12 cellular contexts compared by ENCODE assay signal in genomic region chr10:75972494-75973276, GRCh38.
DNase-seq lines count a peak whose midpoint lies in the region; ATAC-seq and TF ChIP-seq lines count a peak whose summit lies in the region.
"Had no signal": no experiment of that assay in that cellular context is flagged by ENCODE, and none has a peak within 500 bp of the region (broad histone marks: within the 10 kb centered on the region; RNA-seq: fewer than 3 reads in every experiment).

No MANE protein-coding gene starts in this region.

- WGBS in right cardiac atrium = 37% methylated on average over 6 of the region's 6 CpGs

- intact Hi-C loops in MCF 10A (cut with micrococcal nuclease) (no loop called here), breast epithelium (cut with DNase I; ENCODE audit: low total_unique reads) (no loop called here), ascending aorta (cut with DNase I) (no loop called here), right cardiac atrium (cut with DNase I) (no loop called here), vagina (cut with DNase I) (loop anchor here (5.0 kb wide), 1 partner anchor 200 kb away; no protein-coding TSS in a partner anchor)

- CTCF ChIA-PET in MCF 10A (lab: Yijun Ruan, JAX) = no interaction called here

- H3K36me3 Mint-ChIP-seq in MCF 10A (ENCODE audit: insufficient read depth, unreplicated experiment) = no peaks in the 10 kb centered on the region
- no peaks in the 10 kb centered on the region for H3K36me3 Mint-ChIP-seq in activated T-cell treated with anti-CD3 and anti-CD28 coated beads, Interleukin-2, amount 50 U/mL, for 24 hours (ENCODE audit: low read depth)

- peak; percentile 48 to 59 for ATAC-seq in right cardiac atrium
- ATAC-seq: GM12878 had no signal

- H3K9me3 ChIP-seq in breast epithelium (no peaks in the 10 kb centered on the region), ascending aorta (no peaks in the 10 kb centered on the region), right cardiac atrium (ENCODE audit: control insufficient read depth, low read length) (no peaks in the 10 kb centered on the region), vagina (no peaks in the 10 kb centered on the region)
- H3K9me3 ChIP-seq: tibial artery had no signal

- H3K27me3 Mint-ChIP-seq in MCF 10A (ENCODE audit: insufficient read depth, unreplicated experiment) = no peaks in the 10 kb centered on the region
- H3K27me3 Mint-ChIP-seq in activated T-cell treated with anti-CD3 and anti-CD28 coated beads, Interleukin-2, amount 50 U/mL, for 24 hours = no peaks in the 10 kb centered on the region

- no peaks in the 10 kb centered on the region for H3K4me1 Mint-ChIP-seq in MCF 10A (ENCODE audit: insufficient read depth, unreplicated experiment)
- H3K4me1 Mint-ChIP-seq in activated T-cell treated with anti-CD3 and anti-CD28 coated beads, Interleukin-2, amount 50 U/mL, for 24 hours (ENCODE audit: low read depth) = no peaks in the 10 kb centered on the region

- TF ChIP-seq CTCF in MCF 10A (IDR thresholded peaks at IDR 0.05; ENCODE audit: unreplicated experiment) (no peak), breast epithelium (IDR thresholded peaks at IDR 0.05) (no peak), ascending aorta (IDR thresholded peaks at IDR 0.05) (no peak), vagina (IDR thresholded peaks at IDR 0.05) (no peak)

- H3K4me3 ChIP-seq in breast epithelium (no peak overlapping the region), ascending aorta (no peak overlapping the region), right cardiac atrium (ENCODE audit: low read length) (no peak overlapping the region), vagina (no peak overlapping the region)
- H3K4me3 ChIP-seq: GM12878, tibial artery had no signal

- no TSS peak for BruUV-seq in MCF 10A (replicated peaks; lab: Mats Ljungman, UMichigan)

- H3K4me3 Mint-ChIP-seq in MCF 10A (ENCODE audit: unreplicated experiment) = no peak overlapping the region
- no peak overlapping the region for H3K4me3 Mint-ChIP-seq in activated T-cell treated with anti-CD3 and anti-CD28 coated beads, Interleukin-2, amount 50 U/mL, for 24 hours

- no peak overlapping the region for H3K27ac Mint-ChIP-seq in MCF 10A (ENCODE audit: low read depth, unreplicated experiment)
- H3K27ac Mint-ChIP-seq in activated T-cell treated with anti-CD3 and anti-CD28 coated beads, Interleukin-2, amount 50 U/mL, for 24 hours = no peak overlapping the region

- H3K36me3 ChIP-seq in breast epithelium = no peaks in the 10 kb centered on the region
- H3K36me3 ChIP-seq in ascending aorta = no peaks in the 10 kb centered on the region
- H3K36me3 ChIP-seq in vagina = no peaks in the 10 kb centered on the region
- H3K36me3 ChIP-seq: tibial artery had no signal

- no peaks in the 10 kb centered on the region for H3K4me1 ChIP-seq in breast epithelium
- H3K4me1 ChIP-seq in ascending aorta = peaks cover 0 to 9% of the 10 kb centered on the region in 2 donors
- H3K4me1 ChIP-seq in right cardiac atrium (ENCODE audit: control insufficient read depth, insufficient read depth, low read length) = no peaks in the 10 kb centered on the region
- H3K4me1 ChIP-seq in vagina = peaks cover 15% of the 10 kb centered on the region

- no peak for TF ChIP-seq POLR2A in breast epithelium (IDR thresholded peaks at IDR 0.05)
- no peak for TF ChIP-seq POLR2A in vagina (IDR thresholded peaks at IDR 0.05)

- H3K27ac ChIP-seq in breast epithelium (peak overlapping the region in 1 of 2 donors; percentile 37), ascending aorta (peak overlapping the region; percentile 28 to 58), right cardiac atrium (ENCODE audit: low read length) (peak overlapping the region; percentile 55), vagina (peak overlapping the region; percentile 34)

- POLR2A ChIA-PET in MCF 10A (lab: Yijun Ruan, JAX) = interaction anchor here (1.2 kb wide), 1 partner anchor 12 kb away, joined by 3 read pairs; no protein-coding TSS in a partner anchor

- H3K27me3 ChIP-seq in breast epithelium (no peaks in the 10 kb centered on the region), ascending aorta (no peaks in the 10 kb centered on the region), right cardiac atrium (ENCODE audit: control insufficient read depth, insufficient read depth) (no peaks in the 10 kb centered on the region), vagina (no peaks in the 10 kb centered on the region)
- H3K27me3 ChIP-seq: tibial artery had no signal

- peak; percentile 66 for DNase-seq in MCF 10A (ENCODE audit: unreplicated experiment)
- DNase-seq in breast epithelium (ENCODE audit: low spot score in 2 of 2) = no peak
- DNase-seq in ascending aorta (ENCODE audit: low spot score in 2 of 2) = no peak
- DNase-seq in right cardiac atrium = peak in 1 of 3 donors; percentile 61
- DNase-seq in vagina (ENCODE audit: extremely low spot score in 2 of 2) = no peak
- no peak for DNase-seq in activated T-cell treated with anti-CD3 and anti-CD28 coated beads, Interleukin-2, amount 50 U/mL, for 24 hours
- DNase-seq in ureter (ENCODE audit: low spot score) = no peak
- no peak for DNase-seq in HuH-7 (ENCODE audit: low spot score)
- DNase-seq: activated T-cell treated with anti-CD3 and anti-CD28 coated beads, Interleukin-2, amount 50 U/mL, for 48 hours; NCI-H2029 treated with DMSO at 0.1 percent for 48 hours had no signal

- H3K9me3 Mint-ChIP-seq in MCF 10A (ENCODE audit: unreplicated experiment) = no peaks in the 10 kb centered on the region
- no peaks in the 10 kb centered on the region for H3K9me3 Mint-ChIP-seq in activated T-cell treated with anti-CD3 and anti-CD28 coated beads, Interleukin-2, amount 50 U/mL, for 24 hours
